Comparison of ENCODE assay signal across 1 cellular context in the genomic region with DNA sequence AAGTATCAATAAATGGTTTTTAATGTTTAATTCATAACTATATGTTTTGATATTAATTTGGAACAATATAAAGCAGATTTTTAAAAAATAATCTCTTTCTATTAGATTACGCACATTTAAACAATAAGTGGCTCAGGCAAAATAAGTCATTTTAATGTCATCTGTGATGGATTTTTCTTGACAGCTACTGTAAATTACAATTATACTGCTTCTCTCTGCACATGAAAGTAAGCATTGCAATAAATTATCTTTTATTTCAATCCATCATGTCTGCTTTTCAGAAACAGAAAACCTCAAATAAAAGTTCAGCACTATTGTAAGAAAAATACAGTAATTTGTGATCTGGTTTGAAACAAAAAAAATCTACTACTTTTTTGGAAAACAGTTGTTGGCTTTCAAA.
A peak's percentile ranks its signal among the peaks of the same experiment; 100 is the strongest.
TF ChIP-seq lines count a peak whose summit lies in the region.

No MANE protein-coding gene starts in this region.

TF ChIP-seq in HEK293, 187 proteins besides CTCF, POLR2A, EP300 and RAD21 (continued from another document):
- TF ChIP-seq BCL6B (tag by site-specific recombination; IDR thresholded peaks at IDR 0.05): peak; percentile 21; the same call in 1 of the 2 replicates
